ENCODE assay signal across 16 cellular contexts in genomic region chr16:62540496-62540895, GRCh38.
DNase-seq lines count a peak whose midpoint lies in the region; TF ChIP-seq lines count a peak whose summit lies in the region.
"Had no signal": no experiment of that assay in that cellular context is flagged by ENCODE, and none has a peak within 500 bp of the region (broad histone marks: within the 10 kb centered on the region; RNA-seq: fewer than 3 reads in every experiment).

No MANE protein-coding gene starts in this region.

- H2BK15ac ChIP-seq in mesenchymal stem cell (ENCODE audit: low read depth, poor library complexity, severe bottlenecking): no peak overlapping the region

- H3K9me3 Mint-ChIP-seq in HFFc6: peaks cover 45% of the 10 kb centered on the region

- no peak overlapping the region for H3K4me3 Mint-ChIP-seq in HFFc6
- H3K4me3 Mint-ChIP-seq: CD4-positive, CD25-positive, alpha-beta regulatory T cell had no signal

- H3K9ac ChIP-seq in mesenchymal stem cell (ENCODE audit: low read length): no peak overlapping the region
- H3K9ac ChIP-seq: BLaER1 treated with 17β-estradiol and CSF1 and Interleukin-3, amounts not matched to agents 10 nM and 100 nM had no signal

- H3K27me3 ChIP-seq in adrenal gland (no peaks in the 10 kb centered on the region), mesenchymal stem cell (ENCODE audit: control insufficient read depth in 1 of 2, insufficient read depth in 1 of 2, low read length in 2 of 2) (no peaks in the 10 kb centered on the region)
- H3K27me3 ChIP-seq: BLaER1 treated with 17β-estradiol and CSF1 and Interleukin-3, amounts not matched to agents 10 nM and 100 nM had no signal

- H3K4me3 ChIP-seq in adrenal gland: no peak overlapping the region
- no peak overlapping the region for H3K4me3 ChIP-seq in mesenchymal stem cell (ENCODE audit: insufficient read depth in 1 of 2, low read depth in 1 of 2, low read length in 2 of 2)
- H3K4me3 ChIP-seq: BLaER1 treated with 17β-estradiol and CSF1 and Interleukin-3, amounts not matched to agents 10 nM and 100 nM; HAP-1 had no signal

- H3K79me1 ChIP-seq in mesenchymal stem cell (replicated peaks; ENCODE audit: low read length, poor library complexity, severe bottlenecking): no peaks in the 10 kb centered on the region

- H3K27me3 Mint-ChIP-seq in HFFc6 (ENCODE audit: insufficient read depth): no peaks in the 10 kb centered on the region
- H3K27me3 Mint-ChIP-seq: CD4-positive, CD25-positive, alpha-beta regulatory T cell had no signal

- in situ Hi-C loops in KBM-7 (cut with MboI; ENCODE audit: low pct_unique_long_range_greater_than_20kb, low sequenced_read_pairs): no loop called here

- H3K27ac ChIP-seq in adrenal gland: no peak overlapping the region
- H3K27ac ChIP-seq in mesenchymal stem cell (ENCODE audit: low read length, poor library complexity, severe bottlenecking): no peak overlapping the region
- H3K27ac ChIP-seq: 22Rv1; BLaER1 treated with 17β-estradiol and CSF1 and Interleukin-3, amounts not matched to agents 10 nM and 100 nM had no signal

- H3K23ac ChIP-seq in mesenchymal stem cell (ENCODE audit: low read length in 2 of 2): no peak overlapping the region

- H3K36me3 Mint-ChIP-seq in HFFc6 (ENCODE audit: low read depth): no peaks in the 10 kb centered on the region
- H3K36me3 Mint-ChIP-seq: CD4-positive, CD25-positive, alpha-beta regulatory T cell had no signal

- no peak overlapping the region for H2BK12ac ChIP-seq in mesenchymal stem cell (ENCODE audit: low read length in 2 of 2)

- H3K4me1 Mint-ChIP-seq in HFFc6 (ENCODE audit: low read depth): no peaks in the 10 kb centered on the region
- H3K4me1 Mint-ChIP-seq: CD4-positive, CD25-positive, alpha-beta regulatory T cell had no signal

- H3K4ac ChIP-seq in mesenchymal stem cell (ENCODE audit: low read depth in 1 of 2, low read length in 2 of 2): no peak overlapping the region

- H4K91ac ChIP-seq in mesenchymal stem cell (ENCODE audit: low read length): no peak overlapping the region

- TF ChIP-seq POLR2A in adrenal gland (IDR thresholded peaks at IDR 0.05): no peak

- no peak overlapping the region for H2AK5ac ChIP-seq in mesenchymal stem cell (ENCODE audit: low read length, severe bottlenecking)

- no peak overlapping the region for H2AFZ ChIP-seq in mesenchymal stem cell (ENCODE audit: low read depth, low read length)

- H3K4me1 ChIP-seq in adrenal gland (replicated peaks in 1 of 2): peaks cover 11 to 23% of the 10 kb centered on the region in 2 donors
- no peaks in the 10 kb centered on the region for H3K4me1 ChIP-seq in mesenchymal stem cell (ENCODE audit: control insufficient read depth, insufficient read depth, low read depth, low read length)
- H3K4me1 ChIP-seq: BLaER1 treated with 17β-estradiol and CSF1 and Interleukin-3, amounts not matched to agents 10 nM and 100 nM had no signal

- no peaks in the 10 kb centered on the region for H3K9me3 ChIP-seq in adrenal gland (replicated peaks in 1 of 3)
- H3K9me3 ChIP-seq in mesenchymal stem cell (ENCODE audit: control insufficient read depth, low read length): no peaks in the 10 kb centered on the region
- H3K9me3 ChIP-seq: BLaER1 treated with 17β-estradiol and CSF1 and Interleukin-3, amounts not matched to agents 10 nM and 100 nM; HAP-1 had no signal

- intact Hi-C loops in adrenal gland (cut with DNase I): no loop called here

- TF ChIP-seq CTCF in adrenal gland (IDR thresholded peaks at IDR 0.05): no peak
- TF ChIP-seq CTCF in HFFc6 (IDR thresholded peaks at IDR 0.05): no peak

- H3K14ac ChIP-seq in mesenchymal stem cell (ENCODE audit: low read length in 2 of 2): no peak overlapping the region

- H3K27ac Mint-ChIP-seq in HFFc6: no peak overlapping the region
- H3K27ac Mint-ChIP-seq: CD4-positive, CD25-positive, alpha-beta regulatory T cell had no signal

- no peak overlapping the region for H2BK120ac ChIP-seq in mesenchymal stem cell (ENCODE audit: low read depth, low read length)

- no peaks in the 10 kb centered on the region for H3K36me3 ChIP-seq in adrenal gland (replicated peaks in 1 of 2)
- no peaks in the 10 kb centered on the region for H3K36me3 ChIP-seq in mesenchymal stem cell (ENCODE audit: control insufficient read depth in 1 of 2, insufficient read depth in 2 of 2, low read depth in 1 of 2, low read length in 2 of 2)
- H3K36me3 ChIP-seq: BLaER1 treated with 17β-estradiol and CSF1 and Interleukin-3, amounts not matched to agents 10 nM and 100 nM; HAP-1 had no signal

- DNase-seq in DMS 273 (lab: John Stamatoyannopoulos, UW; ENCODE audit: unreplicated experiment): peak; percentile 23
- DNase-seq in DMS 273 treated with DMSO at 0.1 percent for 48 hours (lab: John Stamatoyannopoulos, UW): no peak
- DNase-seq in H4 (ENCODE audit: low spot score): peak; percentile 26
- DNase-seq in adrenal gland: peak; percentile 22 to 56 (median 30)
- DNase-seq in mesenchymal stem cell: peak; percentile 51
- no peak for DNase-seq in KBM-7
- no peak for DNase-seq in D341Med (ENCODE audit: low spot score)
- DNase-seq in HFFc6: no peak
- DNase-seq: CD4-positive, CD25-positive, alpha-beta regulatory T cell; DMS153; DND-41; GDM1; GOT3 had no signal

- H3K18ac ChIP-seq in mesenchymal stem cell (ENCODE audit: low read depth in 1 of 2, low read length in 2 of 2): no peak overlapping the region

- WGBS in adrenal gland, 4 donors: 23 to 36% (median 30%) methylated on average over 3 of the region's 3 CpGs
- 100% methylated on average over 1 of the region's 3 CpGs for WGBS in mesenchymal stem cell

- H2BK5ac ChIP-seq in mesenchymal stem cell (ENCODE audit: low read depth, low read length, poor library complexity, severe bottlenecking): no peak overlapping the region

- no peak overlapping the region for H3K4me2 ChIP-seq in mesenchymal stem cell (ENCODE audit: low read length, poor library complexity, severe bottlenecking)
- H3K4me2 ChIP-seq: BLaER1 treated with 17β-estradiol and CSF1 and Interleukin-3, amounts not matched to agents 10 nM and 100 nM had no signal

- no peak overlapping the region for H4K8ac ChIP-seq in mesenchymal stem cell (ENCODE audit: low read length)

Comparison
In these comparisons a context has a peak if more than half of its experiments do, and no peak if none do; other contexts are left out.
1. DNase-seq: peak in DMS 273 (single experiment), H4 (single experiment), adrenal gland (7 of 7) and mesenchymal stem cell (single experiment); none in DMS 273 treated with DMSO at 0.1 percent for 48 hours (single experiment), KBM-7 (single experiment), D341Med (single experiment) and HFFc6 (single experiment).